In the genomic region with DNA sequence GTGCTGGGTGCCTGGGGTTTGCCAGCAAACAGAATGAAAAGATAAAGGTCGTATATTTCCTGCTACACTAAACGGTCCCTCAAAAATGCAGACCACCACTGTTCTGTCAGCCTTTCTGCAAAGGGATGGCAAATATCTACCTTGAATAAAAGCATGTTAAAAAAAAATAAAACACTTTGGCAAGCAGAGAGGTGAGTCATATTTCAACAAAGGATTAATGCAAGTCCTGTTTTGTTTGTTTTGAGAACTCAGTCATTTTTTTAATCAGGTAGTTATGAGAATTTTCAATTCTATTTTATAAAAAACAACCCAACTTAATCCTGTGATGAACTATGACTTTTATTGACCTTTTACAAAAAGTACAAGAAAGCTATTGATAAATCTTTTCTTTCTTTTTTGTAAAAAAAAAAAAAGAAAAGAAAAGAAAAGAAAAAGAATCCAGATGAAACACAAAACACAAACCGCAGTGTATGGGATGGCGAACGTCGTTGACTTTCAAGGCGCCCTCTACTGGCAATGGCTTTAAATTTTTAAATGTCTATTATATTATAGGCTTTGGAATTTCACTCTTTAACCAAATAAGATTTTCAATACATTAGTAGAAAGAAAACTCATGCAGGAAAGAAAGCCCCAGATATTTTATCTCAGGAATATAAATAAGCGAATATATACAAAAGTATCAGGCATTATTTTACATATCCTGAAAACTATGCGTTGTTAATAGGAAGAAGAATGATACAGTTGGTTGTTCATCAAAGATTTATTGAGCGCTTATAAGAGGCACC, we compare ENCODE assay signal across 8 cellular contexts.
A peak's percentile ranks its signal among the peaks of the same experiment; 100 is the strongest.
DNase-seq lines count a peak whose midpoint lies in the region; ATAC-seq and TF ChIP-seq lines count a peak whose summit lies in the region.

No MANE protein-coding gene starts in this region.

- no peak for TF ChIP-seq POLR2A in prostate gland (IDR thresholded peaks at IDR 0.05)

- intact Hi-C loops in prostate gland (cut with DNase I) = no loop called here

- H3K9ac ChIP-seq in fibroblast of lung (ENCODE audit: insufficient read depth, low read length) = no peak overlapping the region

- no peaks in the 10 kb centered on the region for H4K20me1 ChIP-seq in fibroblast of lung (ENCODE audit: control insufficient read depth, extremely low read depth, insufficient read depth, low read length)

- H3K4me2 ChIP-seq in fibroblast of lung (ENCODE audit: extremely low read depth, insufficient read depth, low read length) = peak overlapping the region; percentile 23

- H3K4me1 ChIP-seq in fibroblast of lung (ENCODE audit: control insufficient read depth, extremely low read depth, insufficient read depth, low read length) (peaks cover 14% of the 10 kb centered on the region), prostate gland (replicated peaks) (peaks cover 7% of the 10 kb centered on the region)

- H3K4me3 ChIP-seq in fibroblast of lung (replicated peaks in 1 of 4; ENCODE audit: control extremely low read depth in 1 of 4, insufficient read depth in 1 of 4, low read depth in 3 of 4, low read length in 4 of 4) = no peak overlapping the region
- no peak overlapping the region for H3K4me3 ChIP-seq in prostate gland

- H3K79me2 ChIP-seq in fibroblast of lung (ENCODE audit: control insufficient read depth, insufficient read depth, low read length) = no peaks in the 10 kb centered on the region

- H3K27me3 ChIP-seq in fibroblast of lung (ENCODE audit: control insufficient read depth, insufficient read depth, low read length) (no peaks in the 10 kb centered on the region), prostate gland (replicated peaks; ENCODE audit: insufficient read depth) (no peaks in the 10 kb centered on the region)

- no peak for ATAC-seq in GM18858 (IDR thresholded peaks at IDR 0.05; ENCODE audit: unreplicated experiment)

- H3K9me3 ChIP-seq in fibroblast of lung (ENCODE audit: control insufficient read depth, insufficient read depth, low read depth, low read length) (no peaks in the 10 kb centered on the region), prostate gland (no peaks in the 10 kb centered on the region)

- TF ChIP-seq CTCF in fibroblast of lung (conservative IDR thresholded peaks at IDR 0.05 in 1 of 2, IDR thresholded peaks at IDR 0.05 in 1 of 2; ENCODE audit: low read depth in 1 of 2, low read length in 2 of 2) (peak; percentile 52 to 67), prostate gland (IDR thresholded peaks at IDR 0.05) (peak; percentile 36 to 65 (median 57))

- WGBS in prostate gland = 33% methylated on average over 10 of the region's 10 CpGs

- H3K36me3 ChIP-seq in fibroblast of lung (ENCODE audit: control insufficient read depth, insufficient read depth, low read length) (no peaks in the 10 kb centered on the region), prostate gland (no peaks in the 10 kb centered on the region)

- DNase-seq in SKM-1 treated with dmso at 0.1 percent for 144 hours (lab: John Stamatoyannopoulos, UW; ENCODE audit: unreplicated experiment) = peak; percentile 8
- DNase-seq in SKM-1 (lab: John Stamatoyannopoulos, UW; ENCODE audit: unreplicated experiment) = no peak
- DNase-seq in NCI-H1105 (lab: John Stamatoyannopoulos, UW) = peak; percentile 52
- peak; percentile 18 to 27 for DNase-seq in activated CD4-positive, alpha-beta T cell treated with anti-CD3 and anti-CD28 coated beads, Interleukin-2, amount 50 U/mL, for 4 hours
- peak; percentile 58 to 77 for DNase-seq in fibroblast of lung (ENCODE audit: low read depth in 2 of 2)
- DNase-seq in prostate gland (ENCODE audit: low spot score) = peak; percentile 70
- no peak for DNase-seq in NCI-H128 (lab: John Stamatoyannopoulos, UW; ENCODE audit: unreplicated experiment)

- H2AFZ ChIP-seq in fibroblast of lung (ENCODE audit: low read length) = no peak overlapping the region

- H3K27ac ChIP-seq in fibroblast of lung (ENCODE audit: insufficient read depth, low read length) (no peak overlapping the region), prostate gland (peak overlapping the region; percentile 63 to 70)

Comparison
In these comparisons a context has a peak if more than half of its experiments do, and no peak if none do; other contexts are left out.
1. DNase-seq: peak in SKM-1 treated with dmso at 0.1 percent for 144 hours (single experiment), NCI-H1105 (single experiment), activated CD4-positive, alpha-beta T cell treated with anti-CD3 and anti-CD28 coated beads, Interleukin-2, amount 50 U/mL, for 4 hours (2 of 2), fibroblast of lung (2 of 2) and prostate gland (single experiment); none in SKM-1 (single experiment) and NCI-H128 (single experiment).